ENCODE assay signal across 9 cellular contexts in the genomic region with DNA sequence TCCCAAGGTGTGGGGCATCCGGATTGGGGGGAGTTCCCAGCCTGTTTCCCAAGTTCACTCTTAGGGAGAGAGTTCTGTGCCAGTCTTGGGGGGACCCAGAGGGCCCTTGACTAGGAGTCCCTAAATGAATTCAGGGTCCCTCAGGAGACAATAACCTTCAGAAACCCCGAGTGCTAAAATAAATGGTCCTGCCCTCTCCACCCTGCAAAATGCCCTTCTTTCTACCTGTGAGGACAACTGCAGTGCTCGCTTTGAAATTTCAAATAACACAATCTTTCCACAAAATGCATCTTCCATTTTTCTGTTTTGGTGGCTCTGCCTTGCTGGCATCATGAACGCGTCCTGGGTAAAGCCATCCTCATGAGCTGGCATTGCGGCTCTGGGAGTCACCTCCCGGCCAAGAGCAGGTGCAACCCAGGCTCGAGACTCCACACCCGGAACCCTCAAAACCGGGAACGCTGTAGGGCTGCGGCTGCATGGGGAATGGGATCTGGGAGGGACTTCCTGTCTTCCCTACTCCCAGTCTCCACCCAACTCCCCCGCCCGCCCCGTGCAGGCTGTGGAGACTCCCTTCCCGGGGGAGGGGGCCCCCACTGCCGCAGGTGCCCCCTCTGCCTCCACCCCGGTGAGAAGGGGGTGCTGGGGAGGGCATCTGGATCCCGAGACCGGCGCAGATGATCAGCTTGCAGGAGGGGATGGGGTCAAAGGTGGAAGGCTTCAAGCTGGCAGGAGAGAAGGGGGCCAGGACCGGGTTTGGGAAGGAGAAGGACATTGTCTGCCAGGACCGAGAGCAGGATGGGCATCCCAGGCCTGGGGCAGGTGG. TPM values are rescaled to one million over a fixed set of nuclear protein-coding genes. Genes with fewer than 3 reads are reported as not detected.
A peak's percentile ranks its signal among the peaks of the same experiment; 100 is the strongest.
DNase-seq lines count a peak whose midpoint lies in the region; ATAC-seq, FAIRE-seq and TF ChIP-seq lines count a peak whose summit lies in the region.
"Had no signal": no experiment of that assay in that cellular context is flagged by ENCODE, and none has a peak within 500 bp of the region (broad histone marks: within the 10 kb centered on the region; RNA-seq: fewer than 3 reads in every experiment).

TSS of gene ZNF205 (plus strand) at position 529 of the 823 bp plus-strand sequence. CDS start 845 bp downstream, outside the sequence.

- peak; percentile 97 for ATAC-seq in RWPE2 (ENCODE audit: low read depth)
- ATAC-seq in esophagus mucosa: peak; percentile 79
- no peak for ATAC-seq in activated T-cell treated with anti-CD3 and anti-CD28 coated beads, Interleukin-2, amount 50 U/mL, for 4 hours

- peaks cover 0 to 4% of the 10 kb centered on the region in 2 donors for H3K36me3 Mint-ChIP-seq in CD4-positive, alpha-beta memory T cell
- peaks cover 4% of the 10 kb centered on the region for H3K36me3 Mint-ChIP-seq in activated T-cell treated with anti-CD3 and anti-CD28 coated beads, Interleukin-2, amount 50 U/mL, for 4 hours (ENCODE audit: insufficient read depth)

- peaks cover 0 to 2% of the 10 kb centered on the region in 2 donors for H3K27me3 Mint-ChIP-seq in CD4-positive, alpha-beta memory T cell
- peaks cover 7% of the 10 kb centered on the region for H3K27me3 Mint-ChIP-seq in activated T-cell treated with anti-CD3 and anti-CD28 coated beads, Interleukin-2, amount 50 U/mL, for 4 hours (ENCODE audit: low read depth)

- peaks cover 0 to under 1% (median 0%) of the 10 kb centered on the region in 8 donors for H3K9me3 Mint-ChIP-seq in CD4-positive, alpha-beta memory T cell
- no peaks in the 10 kb centered on the region for H3K9me3 Mint-ChIP-seq in activated T-cell treated with anti-CD3 and anti-CD28 coated beads, Interleukin-2, amount 50 U/mL, for 4 hours

- H3K9me3 ChIP-seq in RWPE2 (ENCODE audit: severe bottlenecking) (no peaks in the 10 kb centered on the region), mucosa of rectum (ENCODE audit: control insufficient read depth in 2 of 2, low read length in 2 of 2) (no peaks in the 10 kb centered on the region)
- no peaks in the 10 kb centered on the region for H3K9me3 ChIP-seq in CD4-positive, alpha-beta memory T cell (ENCODE audit: control insufficient read depth in 1 of 2, low read length in 2 of 2)

- H3K4me3 Mint-ChIP-seq in CD4-positive, alpha-beta memory T cell: no peak within 1 kb of the TSS
- no peak within 1 kb of the TSS for H3K4me3 Mint-ChIP-seq in activated T-cell treated with anti-CD3 and anti-CD28 coated beads, Interleukin-2, amount 50 U/mL, for 4 hours

- no peaks in the 10 kb centered on the region for H3K27me3 ChIP-seq in RWPE2 (ENCODE audit: insufficient read depth, poor library complexity, severe bottlenecking)
- H3K27me3 ChIP-seq in mucosa of rectum (ENCODE audit: control insufficient read depth in 2 of 2, insufficient read depth in 2 of 2, low read length in 2 of 2): no peaks in the 10 kb centered on the region
- H3K27me3 ChIP-seq in CD4-positive, alpha-beta memory T cell (ENCODE audit: insufficient read depth, low read length): no peaks in the 10 kb centered on the region

- H3K27ac ChIP-seq in RWPE2 (ENCODE audit: poor library complexity, severe bottlenecking) (peak within 1 kb of the TSS; percentile 19), mucosa of rectum (ENCODE audit: low read depth in 2 of 2, low read length in 2 of 2) (peak within 1 kb of the TSS; percentile 35 to 48)
- no peak within 1 kb of the TSS for H3K27ac ChIP-seq in CD4-positive, alpha-beta memory T cell (ENCODE audit: low read depth, low read length)

- H3K4me1 Mint-ChIP-seq in CD4-positive, alpha-beta memory T cell: peaks cover 1 to 3% (median 3%) of the 10 kb centered on the region in 4 donors
- peaks cover 2% of the 10 kb centered on the region for H3K4me1 Mint-ChIP-seq in activated T-cell treated with anti-CD3 and anti-CD28 coated beads, Interleukin-2, amount 50 U/mL, for 4 hours (ENCODE audit: low read depth)

- peak within 1 kb of the TSS; percentile 81 to 84 for H3K9ac ChIP-seq in mucosa of rectum (ENCODE audit: low read depth in 1 of 2, low read length in 2 of 2)

- peaks cover 5% of the 10 kb centered on the region for H3K4me1 ChIP-seq in RWPE2 (ENCODE audit: insufficient read depth, poor library complexity, severe bottlenecking)
- H3K4me1 ChIP-seq in mucosa of rectum (ENCODE audit: control insufficient read depth in 2 of 2, insufficient read depth in 2 of 2, low read length in 2 of 2): peaks cover 23 to 24% of the 10 kb centered on the region in 2 donors
- H3K4me1 ChIP-seq in CD4-positive, alpha-beta memory T cell (ENCODE audit: insufficient read depth, low read length): peaks cover 3% of the 10 kb centered on the region

- DNase-seq in AG09309 (ENCODE audit: low read depth) (peak; percentile 10), HTR-8/SVneo (ENCODE audit: insufficient read length, low spot score) (peak; percentile 88), RWPE2 (ENCODE audit: low spot score) (no peak), NOMO-1 treated with dmso at 0.1 percent for 144 hours (lab: John Stamatoyannopoulos, UW; ENCODE audit: unreplicated experiment) (no peak)
- DNase-seq in CD4-positive, alpha-beta memory T cell: no peak
- no peak for DNase-seq in activated T-cell treated with anti-CD3 and anti-CD28 coated beads, Interleukin-2, amount 50 U/mL, for 4 hours

- peak within 1 kb of the TSS in 1 of 7 donors; percentile 59 for H3K27ac Mint-ChIP-seq in CD4-positive, alpha-beta memory T cell

- intact Hi-C loops in CD4-positive, alpha-beta memory T cell (cut with micrococcal nuclease): no loop called here

- POLR2A ChIA-PET in CD4-positive, alpha-beta memory T cell (lab: Charles Lee; ENCODE audit: partially characterized antibody): interaction anchor here (1.2 to 1.5 kb wide), 2 partner anchors 11 to 23 kb away, joined by 3 to 5 read pairs; partner anchors contain the start of gene ZNF213

- H3K36me3 ChIP-seq in RWPE2 (ENCODE audit: low read depth) (peaks cover 29% of the 10 kb centered on the region), mucosa of rectum (ENCODE audit: control insufficient read depth in 2 of 2, insufficient read depth in 2 of 2, low read length in 2 of 2) (peaks cover 8 to 10% of the 10 kb centered on the region in 2 donors)
- H3K36me3 ChIP-seq in CD4-positive, alpha-beta memory T cell (ENCODE audit: insufficient read depth, low read length): no peaks in the 10 kb centered on the region

- CTCF ChIA-PET in CD4-positive, alpha-beta memory T cell (lab: Charles Lee; ENCODE audit: partially characterized antibody): interaction anchor here (1.6 to 4.0 kb wide), 2 partner anchors 10 to 17 kb away, joined by 4 to 22 read pairs; no protein-coding TSS in a partner anchor

- no peak for TF ChIP-seq CTCF in AG09309 (IDR thresholded peaks at IDR 0.05; ENCODE audit: control insufficient read depth, insufficient read depth, low read depth, low read length, missing control alignments)
- no peak for TF ChIP-seq CTCF in RWPE2 (IDR thresholded peaks at IDR 0.05; ENCODE audit: poor library complexity, severe bottlenecking)

- H3K4me3 ChIP-seq in AG09309 (ENCODE audit: control insufficient read depth, low read depth, low read length) (peak within 1 kb of the TSS; percentile 91), RWPE2 (ENCODE audit: severe bottlenecking) (peak within 1 kb of the TSS; percentile 87), mucosa of rectum (ENCODE audit: low read length in 2 of 2) (peak within 1 kb of the TSS; percentile 80 to 87)
- H3K4me3 ChIP-seq in CD4-positive, alpha-beta memory T cell (ENCODE audit: low read length in 2 of 2): no peak within 1 kb of the TSS

- FAIRE-seq in HTR-8/SVneo (lab: Jason Lieb, UNC): no peak
- FAIRE-seq: GM18507 had no signal

RNA-seq across cellular contexts. Expression of gene ZNF205, which starts in this region (rescaled TPM):
- 5.6 TPM for total RNA-seq in esophagus mucosa
- total RNA-seq in CD4-positive, alpha-beta memory T cell: not detected
- polyA plus RNA-seq in CD4-positive, alpha-beta memory T cell: under 1 TPM in 1 of 2 donors, not detected in 1; 0.20 TPM
- under 1 TPM in 2 of 3 donors, not detected in 1; 0.18 to 0.57 TPM for total RNA-seq in activated T-cell treated with anti-CD3 and anti-CD28 coated beads, Interleukin-2, amount 50 U/mL, for 4 hours

Comparison
In these comparisons a context has a peak if more than half of its experiments do, and no peak if none do; other contexts are left out.
1. DNase-seq: peak in AG09309 (single experiment) and HTR-8/SVneo (single experiment); none in RWPE2 (single experiment), CD4-positive, alpha-beta memory T cell (0 of 5), NOMO-1 treated with dmso at 0.1 percent for 144 hours (single experiment) and activated T-cell treated with anti-CD3 and anti-CD28 coated beads, Interleukin-2, amount 50 U/mL, for 4 hours (single experiment).
2. H3K4me3 ChIP-seq: peak in AG09309 (single experiment), RWPE2 (single experiment) and mucosa of rectum (2 of 2); none in CD4-positive, alpha-beta memory T cell (0 of 2).
3. ATAC-seq: peak in RWPE2 (single experiment) and esophagus mucosa (single experiment); none in activated T-cell treated with anti-CD3 and anti-CD28 coated beads, Interleukin-2, amount 50 U/mL, for 4 hours (0 of 2).